ENCODE assay signal across 25 cellular contexts in genomic region chr4:165967486-165967885, GRCh38.
"Had no signal": no experiment of that assay in that cellular context is flagged by ENCODE, and none has a peak within 500 bp of the region (broad histone marks: within the 10 kb centered on the region; RNA-seq: fewer than 3 reads in every experiment).

No MANE protein-coding gene starts in this region.

- H2AFZ ChIP-seq: neural progenitor cell had no signal

- H3K4me3 ChIP-seq: ascending aorta, cardiac muscle cell, gastrocnemius medialis, heart left ventricle, mucosa of descending colon, neural progenitor cell, prostate gland, skin epidermis, suprapubic skin, transverse colon, vagina had no signal

- H3K36me3 ChIP-seq: ascending aorta, cardiac muscle cell, gastrocnemius medialis, heart left ventricle, neural progenitor cell, prostate gland, suprapubic skin, transverse colon, vagina had no signal

- ATAC-seq: activated T-cell treated with anti-CD3 and anti-CD28 coated beads, Interleukin-2, amount 50 U/mL, for 72 hours; effector memory CD8-positive, alpha-beta T cell; gastrocnemius medialis; heart left ventricle; mucosa of descending colon; right cardiac atrium; stimulated activated naive CD8-positive, alpha-beta T cell treated with anti-CD3 and anti-CD28 coated beads, Interleukin-15, amount 100 ng/mL, for 72 hours had no signal

- H3K27ac ChIP-seq: ascending aorta, cardiac muscle cell, gastrocnemius medialis, heart left ventricle, neural progenitor cell, prostate gland, skin epidermis, suprapubic skin, transverse colon, vagina had no signal

- H3K9ac ChIP-seq: neural progenitor cell had no signal

- DNase-seq: activated CD4-positive, alpha-beta T cell treated with anti-CD3 and anti-CD28 coated beads for 1 hour; activated CD4-positive, alpha-beta T cell treated with anti-CD3 and anti-CD28 coated beads, Interleukin-2, amount 50 U/mL, for 4 hours; activated effector memory CD4-positive, alpha-beta T cell treated with anti-CD3 and anti-CD28 coated beads, Interleukin-2, amount 50 U/mL, for 16 hours; activated naive CD4-positive, alpha-beta T cell treated with anti-CD3 and anti-CD28 coated beads, Interleukin-2, amount 50 U/mL, for 16 hours; activated T-cell treated with anti-CD3 and anti-CD28 coated beads, Interleukin-2, amount 50 U/mL, for 72 hours; effector memory CD8-positive, alpha-beta T cell; gastrocnemius medialis; heart left ventricle; kidney glomerular epithelial cell; mesenchymal stem cell; mucosa of descending colon; naive B cell; right cardiac atrium; stimulated activated CD4-positive, alpha-beta T cell treated with anti-CD3 and anti-CD28 coated beads, Interleukin-15, amount 100 ng/mL, for 24 hours; stimulated activated CD4-positive, alpha-beta T cell treated with anti-CD3 and anti-CD28 coated beads, Interleukin-2, amount 100 ng/mL, for 48 hours; stimulated activated naive CD8-positive, alpha-beta T cell treated with anti-CD3 and anti-CD28 coated beads, Interleukin-15, amount 100 ng/mL, for 72 hours; T1000; transverse colon had no signal

- H3K27me3 ChIP-seq: ascending aorta, cardiac muscle cell, gastrocnemius medialis, heart left ventricle, neural progenitor cell, suprapubic skin, transverse colon, vagina had no signal

- H3K9me3 ChIP-seq: ascending aorta, gastrocnemius medialis, prostate gland, suprapubic skin, transverse colon, vagina had no signal

- H3K4me1 ChIP-seq: ascending aorta, gastrocnemius medialis, heart left ventricle, neural progenitor cell, prostate gland, transverse colon, vagina had no signal

- H3K4me2 ChIP-seq: neural progenitor cell had no signal
